ENCODE assay signal across 15 cellular contexts in genomic region chr17:62693616-62694415, GRCh38.
A peak's percentile ranks its signal among the peaks of the same experiment; 100 is the strongest.
DNase-seq lines count a peak whose midpoint lies in the region; ATAC-seq and TF ChIP-seq lines count a peak whose summit lies in the region.
"Had no signal": no experiment of that assay in that cellular context is flagged by ENCODE, and none has a peak within 500 bp of the region (broad histone marks: within the 10 kb centered on the region; RNA-seq: fewer than 3 reads in every experiment).

No MANE protein-coding gene starts in this region.

- H3K36me3 ChIP-seq in left ventricle myocardium inferior (no peaks in the 10 kb centered on the region), SK-N-MC (ENCODE audit: insufficient read depth, low read length) (peaks cover 7% of the 10 kb centered on the region; the same call in 1 of the 2 replicates)

- H3K4me1 ChIP-seq in left ventricle myocardium inferior = peaks cover 26% of the 10 kb centered on the region
- H3K4me1 ChIP-seq in foreskin keratinocyte = peaks cover 6% of the 10 kb centered on the region
- H3K4me1 ChIP-seq: parathyroid adenoma had no signal

- H3K9me3 Mint-ChIP-seq in activated T-cell treated with anti-CD3 and anti-CD28 coated beads, Interleukin-2, amount 50 U/mL, for 4 hours = no peaks in the 10 kb centered on the region
- H3K9me3 Mint-ChIP-seq: activated CD8-positive, alpha-beta T cell treated with anti-CD3 and anti-CD28 coated beads for 36 hours; activated T-helper 2 cell treated with anti-CD3 and anti-CD28 coated beads, Interferon-gamma antibody, Interleukin-2, Interleukin-4, amounts not matched to agents 10 μg/mL and 5 μg/mL and 100 μg/mL, durations not matched to agents 14 hours and 24 hours and 36 hours; stimulated activated naive CD8-positive, alpha-beta T cell treated with anti-CD3 and anti-CD28 coated beads, Interleukin-15, Interleukin-2, amounts not matched to agents 100 ng/mL and 50 ng/mL, for 24 hours had no signal

- no peaks in the 10 kb centered on the region for H3K36me3 Mint-ChIP-seq in activated T-cell treated with anti-CD3 and anti-CD28 coated beads, Interleukin-2, amount 50 U/mL, for 4 hours (ENCODE audit: insufficient read depth)

- H3K9ac ChIP-seq in SK-N-MC (ENCODE audit: insufficient read length) = no peak overlapping the region
- H3K9ac ChIP-seq: parathyroid adenoma had no signal

- no peak overlapping the region for H3K4me3 Mint-ChIP-seq in activated T-cell treated with anti-CD3 and anti-CD28 coated beads, Interleukin-2, amount 50 U/mL, for 4 hours
- H3K4me3 Mint-ChIP-seq: activated CD8-positive, alpha-beta T cell treated with anti-CD3 and anti-CD28 coated beads for 36 hours; stimulated activated naive CD8-positive, alpha-beta T cell treated with anti-CD3 and anti-CD28 coated beads, Interleukin-15, Interleukin-2, amounts not matched to agents 100 ng/mL and 50 ng/mL, for 24 hours had no signal

- ATAC-seq in left ventricle myocardium superior (no peak), foreskin keratinocyte (peak; percentile 18), GM19395 (IDR thresholded peaks at IDR 0.05; ENCODE audit: unreplicated experiment) (no peak), GM19463 (IDR thresholded peaks at IDR 0.05; ENCODE audit: unreplicated experiment) (no peak), GM18867 (IDR thresholded peaks at IDR 0.05; ENCODE audit: unreplicated experiment) (no peak)
- no peak for ATAC-seq in activated T-cell treated with anti-CD3 and anti-CD28 coated beads, Interleukin-2, amount 50 U/mL, for 4 hours
- ATAC-seq: activated CD8-positive, alpha-beta T cell treated with anti-CD3 and anti-CD28 coated beads for 36 hours had no signal

- intact Hi-C loops in left ventricle myocardium inferior (cut with micrococcal nuclease) = no loop called here
- intact Hi-C loops in left ventricle myocardium superior (cut with micrococcal nuclease) = no loop called here

- H3K4me1 Mint-ChIP-seq in activated T-cell treated with anti-CD3 and anti-CD28 coated beads, Interleukin-2, amount 50 U/mL, for 4 hours (ENCODE audit: low read depth) = no peaks in the 10 kb centered on the region

- H3K4me3 ChIP-seq in left ventricle myocardium inferior (no peak overlapping the region), SK-N-MC (no peak overlapping the region)
- H3K4me3 ChIP-seq: mucosa of descending colon had no signal

- peak overlapping the region; percentile 46 for H3K27ac ChIP-seq in left ventricle myocardium inferior (replicated peaks)
- H3K27ac ChIP-seq in SK-N-MC = peak overlapping the region; percentile 46; the same call in 1 of the 2 replicates
- H3K27ac ChIP-seq in foreskin keratinocyte = no peak overlapping the region
- H3K27ac ChIP-seq: parathyroid adenoma had no signal

- no peak for TF ChIP-seq CTCF in left ventricle myocardium inferior (IDR thresholded peaks at IDR 0.05; ENCODE audit: borderline replicate concordance)
- TF ChIP-seq CTCF in foreskin keratinocyte (conservative IDR thresholded peaks at IDR 0.05) = no peak

- no peaks in the 10 kb centered on the region for H3K27me3 ChIP-seq in left ventricle myocardium inferior (ENCODE audit: low read depth)
- no peaks in the 10 kb centered on the region for H3K27me3 ChIP-seq in foreskin keratinocyte

- H3K9me3 ChIP-seq in left ventricle myocardium inferior (replicated peaks) (no peaks in the 10 kb centered on the region), SK-N-MC (ENCODE audit: low read depth, low read length) (no peaks in the 10 kb centered on the region)
- H3K9me3 ChIP-seq: mucosa of descending colon had no signal

- no peaks in the 10 kb centered on the region for H3K27me3 Mint-ChIP-seq in activated T-cell treated with anti-CD3 and anti-CD28 coated beads, Interleukin-2, amount 50 U/mL, for 4 hours (ENCODE audit: low read depth)
- H3K27me3 Mint-ChIP-seq: stimulated activated naive CD8-positive, alpha-beta T cell treated with anti-CD3 and anti-CD28 coated beads, Interleukin-15, Interleukin-2, amounts not matched to agents 100 ng/mL and 50 ng/mL, for 24 hours had no signal

- no peak for DNase-seq in left ventricle myocardium inferior
- DNase-seq in left ventricle myocardium superior = no peak
- no peak for DNase-seq in SK-N-MC (ENCODE audit: low read depth, low spot score)
- DNase-seq in foreskin keratinocyte = peak in 1 of 2 donors; percentile 73
- DNase-seq in activated T-cell treated with anti-CD3 and anti-CD28 coated beads, Interleukin-2, amount 50 U/mL, for 4 hours = no peak
- DNase-seq: amygdala, NCI-H1048 had no signal
